In genomic region chr10:3010819-3011422, GRCh38 we compare ENCODE assay signal across 23 cellular contexts. TPM values are rescaled to one million over a fixed set of nuclear protein-coding genes. Genes with fewer than 3 reads are reported as not detected.
A peak's percentile ranks its signal among the peaks of the same experiment; 100 is the strongest.
DNase-seq lines count a peak whose midpoint lies in the region; ATAC-seq, FAIRE-seq and TF ChIP-seq lines count a peak whose summit lies in the region.
"Had no signal": no experiment of that assay in that cellular context is flagged by ENCODE, and none has a peak within 500 bp of the region (broad histone marks: within the 10 kb centered on the region; RNA-seq: fewer than 3 reads in every experiment).

No MANE protein-coding gene starts in this region.

- no peaks in the 10 kb centered on the region for H3K4me1 Mint-ChIP-seq in immature natural killer cell
- H3K4me1 Mint-ChIP-seq: activated CD4-positive, alpha-beta memory T cell treated with anti-CD3 and anti-CD28 coated beads, Interleukin-2, amount 10 ng/mL, durations not matched to agents 7 days and 5 days had no signal

- H3K9me3 ChIP-seq in HepG2 (ENCODE audit: low read length) (no peaks in the 10 kb centered on the region), right lobe of liver (no peaks in the 10 kb centered on the region)
- H3K9me3 ChIP-seq: colonic mucosa, gastrocnemius medialis, neutrophil, right atrium auricular region, thyroid gland had no signal

- H3K36me3 Mint-ChIP-seq in immature natural killer cell: no peaks in the 10 kb centered on the region
- H3K36me3 Mint-ChIP-seq: CD4-positive, alpha-beta memory T cell had no signal

- no peak for TF ChIP-seq CTCF in HepG2 (CRISPR knock-in tag; IDR thresholded peaks at IDR 0.05)
- no peak for TF ChIP-seq CTCF in right lobe of liver (IDR thresholded peaks at IDR 0.05)

- no peaks in the 10 kb centered on the region for H3K9me3 Mint-ChIP-seq in immature natural killer cell
- H3K9me3 Mint-ChIP-seq: activated CD4-positive, alpha-beta memory T cell treated with anti-CD3 and anti-CD28 coated beads, Interleukin-2, amount 10 ng/mL, durations not matched to agents 7 days and 5 days had no signal

- intact Hi-C loops in HepG2 (cut with micrococcal nuclease; ENCODE audit: unreplicated experiment) (no loop called here), right lobe of liver (cut with DNase I) (no loop called here), head of caudate nucleus (cut with DNase I) (no loop called here)

- H3K4me3 ChIP-seq in HepG2 (replicated peaks in 1 of 3; ENCODE audit: insufficient read depth in 1 of 3, low read depth in 2 of 3, low read length in 3 of 3): no peak overlapping the region
- no peak overlapping the region for H3K4me3 ChIP-seq in right lobe of liver
- H3K4me3 ChIP-seq: colonic mucosa, gastrocnemius medialis, right atrium auricular region, thyroid gland had no signal

- peaks cover 9 to 15% (median 14%) of the 10 kb centered on the region in 3 donors for H3K27me3 Mint-ChIP-seq in immature natural killer cell (ENCODE audit: low read depth in 3 of 3)

- H4K20me1 ChIP-seq in HepG2 (ENCODE audit: insufficient read depth, low read length): no peaks in the 10 kb centered on the region; the same call in 1 of the 2 replicates

- no TSS peak for BruUV-seq in HepG2 (replicated peaks; lab: Mats Ljungman, UMichigan)

- DNase-seq in HepG2 (ENCODE audit: low spot score): peak; percentile 21
- DNase-seq in right lobe of liver: no peak
- DNase-seq in amniotic epithelial cell (ENCODE audit: low read depth): peak; percentile 64
- DNase-seq in head of caudate nucleus: peak in 39 of 42 donors; percentile 6 to 79 (median 47)
- no peak for DNase-seq in HK-2 (ENCODE audit: unreplicated experiment)
- no peak for DNase-seq in medulla oblongata (ENCODE audit: extremely low spot score)
- DNase-seq in immature natural killer cell: no peak
- DNase-seq: activated CD4-positive, alpha-beta memory T cell treated with anti-CD3 and anti-CD28 coated beads, Interleukin-2, amount 10 ng/mL, durations not matched to agents 7 days and 5 days; activated naive CD4-positive, alpha-beta T cell treated with anti-CD3 and anti-CD28 coated beads, Interleukin-2, amount 50 U/mL, for 16 hours; activated T-cell treated with anti-CD3 and anti-CD28 coated beads, Interleukin-2, amount 50 U/mL, for 4 hours; CD4-positive, alpha-beta memory T cell; colonic mucosa; DMS79; gastrocnemius medialis; NCI-H2029 treated with DMSO at 0.1 percent for 48 hours; OCI-M1; stimulated activated naive B cell treated with anti-CD40 and anti-IgM and Interleukin-4, amounts not matched to agents 10 μg/mL and 1 μg/mL and 100 μg/mL, for 72 hours; T-helper 2 cell; thyroid gland had no signal

- FAIRE-seq in HepG2 (lab: Jason Lieb, UNC): no peak

- H3K4me2 ChIP-seq in HepG2 (ENCODE audit: low read depth, low read length): no peak overlapping the region

- no peaks in the 10 kb centered on the region for H3K79me2 ChIP-seq in HepG2 (ENCODE audit: insufficient read depth, low read length)

- no peak overlapping the region for H3K9ac ChIP-seq in HepG2 (ENCODE audit: insufficient read depth, low read depth, low read length)

- TF ChIP-seq EP300 in HepG2 (IDR thresholded peaks at IDR 0.05; ENCODE audit: low read depth in 2 of 2, low read length in 2 of 2): no peak
- no peak for TF ChIP-seq EP300 in HepG2 (CRISPR knock-in tag; IDR thresholded peaks at IDR 0.05; ENCODE audit: borderline replicate concordance)

- 0% methylated on average over 4 of the region's 9 CpGs for WGBS in HepG2 (ENCODE audit: low lambda C conversion rate)
- 23% methylated on average over 4 of the region's 9 CpGs for WGBS in right lobe of liver (ENCODE audit: insufficient coverage, low coverage, low lambda C conversion rate, missing lambda C conversion rate)

- CTCF ChIA-PET in HepG2 (lab: Yijun Ruan, JAX; ENCODE audit: low intra/inter-chr PET ratio, low total read pairs): no interaction called here

- no peaks in the 10 kb centered on the region for H3K36me3 ChIP-seq in HepG2 (replicated peaks in 1 of 2; ENCODE audit: control insufficient read depth in 1 of 2, insufficient read depth in 2 of 2, low read length in 2 of 2)
- H3K36me3 ChIP-seq in right lobe of liver: no peaks in the 10 kb centered on the region
- H3K36me3 ChIP-seq: colonic mucosa, gastrocnemius medialis, neutrophil, right atrium auricular region, thyroid gland had no signal

- H2AFZ ChIP-seq in HepG2 (ENCODE audit: low read length): no peak overlapping the region

- no peak overlapping the region for H3K27ac Mint-ChIP-seq in immature natural killer cell
- H3K27ac Mint-ChIP-seq: activated CD4-positive, alpha-beta memory T cell treated with anti-CD3 and anti-CD28 coated beads, Interleukin-2, amount 10 ng/mL, durations not matched to agents 7 days and 5 days; CD4-positive, alpha-beta memory T cell; stimulated activated naive B cell treated with anti-CD40 and anti-IgM and Interleukin-4, amounts not matched to agents 10 μg/mL and 1 μg/mL and 100 μg/mL, for 72 hours had no signal

- H3K27ac ChIP-seq in HepG2 (ENCODE audit: extremely low read length, insufficient read depth, low read length) (no peak overlapping the region), right lobe of liver (no peak overlapping the region)
- H3K27ac ChIP-seq: colonic mucosa, gastrocnemius medialis, HL-60, neutrophil, right atrium auricular region, thyroid gland had no signal

- TF ChIP-seq POLR2A in HepG2 (IDR thresholded peaks at IDR 0.05; ENCODE audit: insufficient read depth in 1 of 2, low read depth in 2 of 2, low read length in 2 of 2) (no peak), right lobe of liver (IDR thresholded peaks at IDR 0.05) (no peak)

- in situ Hi-C loops in HepG2 (cut with HindIII; ENCODE audit: extremely low pct_ligation_motif_present, low pct_unique_long_range_greater_than_20kb): no loop called here

- peaks cover 7% of the 10 kb centered on the region; the same call in 1 of the 2 replicates for H3K4me1 ChIP-seq in HepG2 (ENCODE audit: insufficient read depth, low read length)
- H3K4me1 ChIP-seq in right lobe of liver: no peaks in the 10 kb centered on the region
- H3K4me1 ChIP-seq: colonic mucosa, gastrocnemius medialis, right atrium auricular region had no signal

- POLR2A ChIA-PET in HepG2 (lab: Yijun Ruan, JAX): no interaction called here

- TF ChIP-seq RAD21 in HepG2 (CRISPR knock-in tag; IDR thresholded peaks at IDR 0.05): no peak

- H3K27me3 ChIP-seq in HepG2 (ENCODE audit: control insufficient read depth in 1 of 2, insufficient read depth in 2 of 2, low read length in 2 of 2): peaks cover 2 to 23% of the 10 kb centered on the region in 2 experiments; a peak in 3 of 5 replicates
- no peaks in the 10 kb centered on the region for H3K27me3 ChIP-seq in right lobe of liver
- H3K27me3 ChIP-seq: colonic mucosa, right atrium auricular region, thyroid gland had no signal

- no peak overlapping the region for H3K4me3 Mint-ChIP-seq in immature natural killer cell
- H3K4me3 Mint-ChIP-seq: activated CD4-positive, alpha-beta memory T cell treated with anti-CD3 and anti-CD28 coated beads, Interleukin-2, amount 10 ng/mL, durations not matched to agents 7 days and 5 days; activated T-cell treated with anti-CD3 and anti-CD28 coated beads, Interleukin-2, amount 50 U/mL, for 4 hours; CD4-positive, alpha-beta memory T cell; stimulated activated naive B cell treated with anti-CD40 and anti-IgM and Interleukin-4, amounts not matched to agents 10 μg/mL and 1 μg/mL and 100 μg/mL, for 72 hours had no signal

- ATAC-seq in HepG2 (peak; percentile 64), right lobe of liver (no peak), GM21717 (IDR thresholded peaks at IDR 0.05; ENCODE audit: unreplicated experiment) (no peak)
- ATAC-seq: activated T-cell treated with anti-CD3 and anti-CD28 coated beads, Interleukin-2, amount 50 U/mL, for 4 hours; gastrocnemius medialis; stimulated activated naive B cell treated with anti-CD40 and anti-IgM and Interleukin-4, amounts not matched to agents 10 μg/mL and 1 μg/mL and 100 μg/mL, for 72 hours had no signal

TF ChIP-seq in HepG2, 621 proteins besides CTCF, POLR2A, EP300 and RAD21 (continues in another document):
- TF ChIP-seq MNT (IDR thresholded peaks at IDR 0.05): 0 out of 2 replicates have a peak, but pooled peaks have one; percentile 4

RNA-seq across cellular contexts. Expression of gene PFKP, which starts 56.4 kb away (rescaled TPM):
- total RNA-seq in HepG2 (2016; rRNA removed; fragmentation: Illumina TruSeq; extraction: Trizol): 0.80 and 1.3 TPM in 2 replicates
- 0.26 and 0.51 TPM in 2 replicates for total RNA-seq in HepG2 (2016; cell fraction: cytosol; rRNA removed; fragmentation: Illumina TruSeq; extraction: Trizol; ENCODE audit: low read depth)
- total RNA-seq in HepG2 (2016; cell fraction: insoluble cytoplasmic fraction; rRNA removed; fragmentation: Illumina TruSeq; extraction: Trizol): 0.52 and 0.78 TPM in 2 replicates
- total RNA-seq in HepG2 (2016; cell fraction: membrane; rRNA removed; fragmentation: Illumina TruSeq; extraction: Trizol): 0.72 and 1.1 TPM in 2 replicates
- total RNA-seq in HepG2 (2016; cell fraction: nucleus; rRNA removed; fragmentation: Illumina TruSeq; extraction: Trizol): 1.5 and 2.3 TPM in 2 replicates
- polyA plus RNA-seq in HepG2 (2011; rRNA removed): 1.9 and 2.4 TPM in 2 replicates
- 1.1 and 2.1 TPM in 2 replicates for polyA plus RNA-seq in HepG2 (2011; cell fraction: cytosol; rRNA removed)
- 4.2 and 9.0 TPM in 2 replicates for polyA plus RNA-seq in HepG2 (2011; cell fraction: nucleus; rRNA removed)
- 1.1 and 1.3 TPM in 2 replicates for polyA plus RNA-seq in HepG2 (2012)
- polyA plus RNA-seq in HepG2 (2016; cell fraction: cytosol; fragmentation: Illumina TruSeq; extraction: Trizol; ENCODE audit: low read depth): 0.06 and 0.10 TPM in 2 replicates
- polyA plus RNA-seq in HepG2 (2016; cell fraction: insoluble cytoplasmic fraction; fragmentation: Illumina TruSeq; extraction: Trizol; ENCODE audit: low read depth): 0.36 and 0.66 TPM in 2 replicates
- 0.11 and 0.49 TPM in 2 replicates for polyA plus RNA-seq in HepG2 (2016; cell fraction: membrane; fragmentation: Illumina TruSeq; extraction: Trizol; ENCODE audit: low read depth)
- polyA plus RNA-seq in HepG2 (2016; cell fraction: nucleus; fragmentation: Illumina TruSeq; extraction: Trizol; ENCODE audit: insufficient read depth, low read depth): 0.51 and 1.1 TPM in 2 replicates
- 4.4 and 87.6 TPM in 2 replicates for polyA minus RNA-seq in HepG2 (2011; rRNA and poly(A)+ RNA removed; ENCODE audit: low replicate concordance)
- polyA minus RNA-seq in HepG2 (2011; cell fraction: cytosol; rRNA and poly(A)+ RNA removed): 2.4 and 2.7 TPM in 2 replicates
- polyA minus RNA-seq in HepG2 (2011; cell fraction: nucleus; rRNA and poly(A)+ RNA removed): 1.5 and 3.5 TPM in 2 replicates
- 10 to 100 TPM in 3 of 6 experiments, 1 to 10 TPM in 2, under 1 TPM in 1; 0.66 to 24.1 (median 9.2) TPM for total RNA-seq in right lobe of liver
- 10 to 100 TPM; 18.2 to 47.3 (median 30.0) TPM for polyA plus RNA-seq in immature natural killer cell

Comparison
In these comparisons a context has a peak if more than half of its experiments do, and no peak if none do; other contexts are left out.
1. DNase-seq: peak in HepG2 (single experiment), amniotic epithelial cell (single experiment) and head of caudate nucleus (39 of 42); none in right lobe of liver (0 of 3), HK-2 (single experiment), medulla oblongata (single experiment) and immature natural killer cell (0 of 3).